ENCODE assay signal across 21 cellular contexts in the genomic region with DNA sequence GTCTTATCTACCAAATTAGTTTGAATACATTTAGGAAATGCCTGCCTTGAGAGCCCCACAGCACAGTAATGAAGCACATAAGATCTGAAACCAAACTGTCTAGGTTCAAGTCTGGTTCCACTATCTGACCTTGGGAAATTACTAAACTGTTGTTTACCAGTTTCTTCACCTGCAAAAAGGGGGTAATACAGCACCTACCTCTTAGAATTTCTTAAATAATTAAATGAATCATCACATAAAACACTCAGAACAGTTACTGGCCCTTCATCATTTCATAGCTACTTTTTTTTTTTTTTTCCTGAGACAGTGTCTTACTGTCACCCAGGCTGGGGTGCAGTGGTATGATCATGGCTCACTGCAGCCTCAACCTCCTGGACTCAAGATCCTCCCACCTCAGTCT. TPM values are rescaled to one million over a fixed set of nuclear protein-coding genes. Genes with fewer than 3 reads are reported as not detected.
A peak's percentile ranks its signal among the peaks of the same experiment; 100 is the strongest.
DNase-seq lines count a peak whose midpoint lies in the region; ATAC-seq lines count a peak whose summit lies in the region.
"Had no signal": no experiment of that assay in that cellular context is flagged by ENCODE, and none has a peak within 500 bp of the region (broad histone marks: within the 10 kb centered on the region; RNA-seq: fewer than 3 reads in every experiment).

No MANE protein-coding gene starts in this region.

- no peak overlapping the region for H3K23ac ChIP-seq in neuronal stem cell (ENCODE audit: low read depth, low read length, poor library complexity)

- no peak overlapping the region for H3K18ac ChIP-seq in neuronal stem cell (ENCODE audit: low read length)

- no peak for DNase-seq in activated CD4-positive, CD25-positive, alpha-beta regulatory T cell treated with anti-CD3 and anti-CD28 coated beads, Interleukin-2, amount 50 U/mL, for 72 hours
- DNase-seq in renal cortical epithelial cell (ENCODE audit: low read depth) (peak; percentile 16), neuronal stem cell (ENCODE audit: low spot score) (no peak)
- DNase-seq: C1 segment of cervical spinal cord; COR-L47; DMS53; GM23248; NCI-H1436 treated with DMSO at 0.1 percent for 48 hours; NCI-H2081 treated with DMSO at 0.1 percent for 48 hours; NCI-H2227 treated with DMSO at 0.1 percent for 48 hours; NCI-H69; NK-92 treated with Interleukin-12 subunit alpha and Interleukin-12 subunit beta, amount 100 ng/mL, for 24 hours had no signal

- no peak overlapping the region for H3K9ac ChIP-seq in neuronal stem cell (ENCODE audit: low read depth, low read length, poor library complexity)
- H3K9ac ChIP-seq: GM23248 had no signal

- H3K36me3 ChIP-seq in neuronal stem cell (replicated peaks in 1 of 2; ENCODE audit: control insufficient read depth in 2 of 2, insufficient read depth in 2 of 2, low read length in 2 of 2), result peaks cover 0 to 33% of the 10 kb centered on the region in 2 donors

- peak; percentile 89 to 91 for ATAC-seq in activated CD4-positive, CD25-positive, alpha-beta regulatory T cell treated with anti-CD3 and anti-CD28 coated beads, Interleukin-2, amount 50 U/mL, for 24 hours
- ATAC-seq in GM18511 (IDR thresholded peaks at IDR 0.05; ENCODE audit: unreplicated experiment), result peak; percentile 46
- ATAC-seq in HG03432 (IDR thresholded peaks at IDR 0.05; ENCODE audit: unreplicated experiment), result peak; percentile 48
- ATAC-seq in HG02938 (IDR thresholded peaks at IDR 0.05; ENCODE audit: unreplicated experiment), result no peak
- ATAC-seq in GM21786 (IDR thresholded peaks at IDR 0.05; ENCODE audit: unreplicated experiment), result no peak
- ATAC-seq: HCT116, K562 had no signal

- H3K27me3 ChIP-seq in neuronal stem cell (ENCODE audit: control insufficient read depth in 3 of 3, insufficient read depth in 3 of 3, low read depth in 1 of 3, low read length in 3 of 3), result no peaks in the 10 kb centered on the region

- H3K9me3 ChIP-seq in neuronal stem cell (replicated peaks in 1 of 2; ENCODE audit: control insufficient read depth in 2 of 2, insufficient read depth in 1 of 2, low read depth in 1 of 2, low read length in 2 of 2), result peaks cover 0 to 4% of the 10 kb centered on the region in 2 donors

- no peak overlapping the region for H3K4me2 ChIP-seq in neuronal stem cell (ENCODE audit: insufficient read depth, low read length, poor library complexity, severe bottlenecking)

- H3K79me1 ChIP-seq in neuronal stem cell (ENCODE audit: low read depth, low read length), result no peaks in the 10 kb centered on the region

- no peak overlapping the region for H3K4me3 ChIP-seq in neuronal stem cell (ENCODE audit: low read length in 2 of 2)
- H3K4me3 ChIP-seq: GM23248, K562, SK-N-MC had no signal

- no peak overlapping the region for H2BK120ac ChIP-seq in neuronal stem cell (ENCODE audit: low read depth, low read length)

- no peak overlapping the region for H3K27ac ChIP-seq in neuronal stem cell (replicated peaks; ENCODE audit: low read length)
- H3K27ac ChIP-seq: 22Rv1, GM23248, SK-N-MC had no signal

- H3K14ac ChIP-seq in neuronal stem cell (ENCODE audit: low read length), result no peak overlapping the region

- no peak overlapping the region for H2BK12ac ChIP-seq in neuronal stem cell (ENCODE audit: low read length)

- no peak overlapping the region for H2BK15ac ChIP-seq in neuronal stem cell (ENCODE audit: low read length)

- H3K4me1 ChIP-seq in neuronal stem cell (ENCODE audit: control insufficient read depth in 2 of 2, insufficient read depth in 1 of 2, low read depth in 1 of 2, low read length in 2 of 2), result no peaks in the 10 kb centered on the region

- H2BK5ac ChIP-seq in neuronal stem cell (ENCODE audit: low read length), result no peak overlapping the region

- no peak overlapping the region for H2AK5ac ChIP-seq in neuronal stem cell (ENCODE audit: low read depth, low read length)

- no peak overlapping the region for H2AFZ ChIP-seq in neuronal stem cell (ENCODE audit: low read length)
- H2AFZ ChIP-seq: GM23248 had no signal

- no peak overlapping the region for H4K91ac ChIP-seq in neuronal stem cell (ENCODE audit: low read depth, low read length, poor library complexity)

- no peak overlapping the region for H4K8ac ChIP-seq in neuronal stem cell (ENCODE audit: low read depth, low read length)

- H3K4ac ChIP-seq in neuronal stem cell (ENCODE audit: low read length), result no peak overlapping the region

RNA-seq across cellular contexts. Expression of a gene that starts 59.6 kb away (rescaled TPM):
- 41.7 and 56.8 TPM in 2 replicates for total RNA-seq in renal cortical epithelial cell
- 10.1 TPM for polyA plus RNA-seq in neuronal stem cell (2013, experiment 1 of 2)
- 10.0 TPM for polyA plus RNA-seq in neuronal stem cell (2013, experiment 2 of 2)

Comparison
In these comparisons a context has a peak if more than half of its experiments do, and no peak if none do; other contexts are left out.
1. ATAC-seq: peak in activated CD4-positive, CD25-positive, alpha-beta regulatory T cell treated with anti-CD3 and anti-CD28 coated beads, Interleukin-2, amount 50 U/mL, for 24 hours (2 of 2), GM18511 (single experiment) and HG03432 (single experiment); none in HG02938 (single experiment) and GM21786 (single experiment).